Comparison of ENCODE assay signal across 17 cellular contexts in genomic region chr11:13321431-13321830, GRCh38. TPM values are rescaled to one million over a fixed set of nuclear protein-coding genes. Genes with fewer than 3 reads are reported as not detected.
DNase-seq lines count a peak whose midpoint lies in the region; ATAC-seq and TF ChIP-seq lines count a peak whose summit lies in the region.
"Had no signal": no experiment of that assay in that cellular context is flagged by ENCODE, and none has a peak within 500 bp of the region (broad histone marks: within the 10 kb centered on the region; RNA-seq: fewer than 3 reads in every experiment).

No MANE protein-coding gene starts in this region.

- H3K36me3 Mint-ChIP-seq in activated T-cell treated with anti-CD3 and anti-CD28 coated beads, Interleukin-2, amount 50 U/mL, for 72 hours (ENCODE audit: insufficient read depth in 2 of 2) = no peaks in the 10 kb centered on the region
- peaks cover 0 to 7% (median 0%) of the 10 kb centered on the region in 3 donors for H3K36me3 Mint-ChIP-seq in immature natural killer cell
- H3K36me3 Mint-ChIP-seq in WTC11 = no peaks in the 10 kb centered on the region

- no peaks in the 10 kb centered on the region for H3K27me3 Mint-ChIP-seq in activated T-cell treated with anti-CD3 and anti-CD28 coated beads, Interleukin-2, amount 50 U/mL, for 72 hours (ENCODE audit: low read depth)
- H3K27me3 Mint-ChIP-seq in immature natural killer cell (ENCODE audit: low read depth in 3 of 3) (no peaks in the 10 kb centered on the region), WTC11 (ENCODE audit: low read depth) (no peaks in the 10 kb centered on the region)

- H3K4me3 Mint-ChIP-seq in activated T-cell treated with anti-CD3 and anti-CD28 coated beads, Interleukin-2, amount 50 U/mL, for 72 hours = no peak overlapping the region
- H3K4me3 Mint-ChIP-seq in immature natural killer cell (peak overlapping the region in 1 of 5 donors; percentile 26), WTC11 (no peak overlapping the region)

- no peak overlapping the region for H3K27ac ChIP-seq in RWPE1
- H3K27ac ChIP-seq: BLaER1 treated with 17β-estradiol and CSF1 and Interleukin-3, amounts not matched to agents 10 nM and 100 nM had no signal

- POLR2A ChIA-PET in RWPE1 (lab: Yijun Ruan, JAX; ENCODE audit: low non-redundant PET) = no interaction called here
- POLR2A ChIA-PET in WTC11 (lab: Charles Lee) = no interaction called here

- no peak for TF ChIP-seq CTCF in RWPE1 (conservative IDR thresholded peaks at IDR 0.05; ENCODE audit: low read depth)
- TF ChIP-seq CTCF in WTC11 (IDR thresholded peaks at IDR 0.05) = no peak

- no peak for ATAC-seq in activated T-cell treated with anti-CD3 and anti-CD28 coated beads, Interleukin-2, amount 50 U/mL, for 72 hours (replicated peaks in 1 of 2)
- no peak for ATAC-seq in WTC11

- H3K27ac Mint-ChIP-seq in activated T-cell treated with anti-CD3 and anti-CD28 coated beads, Interleukin-2, amount 50 U/mL, for 72 hours = peak overlapping the region; percentile 77
- H3K27ac Mint-ChIP-seq in immature natural killer cell (peak overlapping the region; percentile 61 to 78 (median 75)), WTC11 (no peak overlapping the region)

- H3K9me3 Mint-ChIP-seq in activated T-cell treated with anti-CD3 and anti-CD28 coated beads, Interleukin-2, amount 50 U/mL, for 72 hours = no peaks in the 10 kb centered on the region
- no peaks in the 10 kb centered on the region for H3K9me3 Mint-ChIP-seq in immature natural killer cell
- no peaks in the 10 kb centered on the region for H3K9me3 Mint-ChIP-seq in WTC11

- CTCF ChIA-PET in RWPE1 (lab: Yijun Ruan, JAX) = interaction anchor here (0.7 to 0.8 kb wide), 2 partner anchors 20 to 180 kb away, joined by 4 read pairs; no protein-coding TSS in a partner anchor
- CTCF ChIA-PET in WTC11 (lab: Charles Lee) = interaction anchor here (1.3 kb wide), 1 partner anchor 14 kb away, joined by 4 read pairs; no protein-coding TSS in a partner anchor

- peaks cover 60% of the 10 kb centered on the region for H3K4me1 Mint-ChIP-seq in activated T-cell treated with anti-CD3 and anti-CD28 coated beads, Interleukin-2, amount 50 U/mL, for 72 hours (ENCODE audit: low read depth)
- H3K4me1 Mint-ChIP-seq in immature natural killer cell = peaks cover 25 to 82% of the 10 kb centered on the region in 2 donors
- H3K4me1 Mint-ChIP-seq in WTC11 = peaks cover 5% of the 10 kb centered on the region; the same call in 1 of the 2 replicates

- no peak for DNase-seq in activated T-cell treated with anti-CD3 and anti-CD28 coated beads, Interleukin-2, amount 50 U/mL, for 72 hours
- DNase-seq in activated T-cell treated with anti-CD3 and anti-CD28 coated beads for 4 hours (no peak), NCI-H69 (lab: John Stamatoyannopoulos, UW) (peak; percentile 12), immature natural killer cell (no peak), NCI-H510A (lab: John Stamatoyannopoulos, UW) (no peak), RWPE1 (ENCODE audit: low spot score) (no peak), WTC11 (ENCODE audit: low spot score) (no peak)
- DNase-seq: DND-41; GOT3; Kasumi-1; MM.1S; NCI-H1105 treated with DMSO at 0.1 percent for 48 hours; NCI-H187 treated with DMSO at 0.1 percent for 48 hours; NK-92 treated with Interleukin-12 subunit alpha and Interleukin-12 subunit beta, amount 100 ng/mL, for 24 hours; SHP77 treated with DMSO at 0.1 percent for 48 hours had no signal

TF ChIP-seq in WTC11, 78 proteins besides CTCF, POLR2A, EP300 and RAD21:
- TF ChIP-seq ZNF263 (CRISPR knock-in tag; IDR thresholded peaks at IDR 0.05; ENCODE audit: low read depth) (no peak), ZNF425 (CRISPR knock-in tag; conservative IDR thresholded peaks at IDR 0.05) (no peak), TP53 (CRISPR knock-in tag; IDR thresholded peaks at IDR 0.05) (no peak), RELA (CRISPR knock-in tag; IDR thresholded peaks at IDR 0.05; ENCODE audit: borderline replicate concordance) (no peak)
- TF ChIP-seq, protein P1, sequence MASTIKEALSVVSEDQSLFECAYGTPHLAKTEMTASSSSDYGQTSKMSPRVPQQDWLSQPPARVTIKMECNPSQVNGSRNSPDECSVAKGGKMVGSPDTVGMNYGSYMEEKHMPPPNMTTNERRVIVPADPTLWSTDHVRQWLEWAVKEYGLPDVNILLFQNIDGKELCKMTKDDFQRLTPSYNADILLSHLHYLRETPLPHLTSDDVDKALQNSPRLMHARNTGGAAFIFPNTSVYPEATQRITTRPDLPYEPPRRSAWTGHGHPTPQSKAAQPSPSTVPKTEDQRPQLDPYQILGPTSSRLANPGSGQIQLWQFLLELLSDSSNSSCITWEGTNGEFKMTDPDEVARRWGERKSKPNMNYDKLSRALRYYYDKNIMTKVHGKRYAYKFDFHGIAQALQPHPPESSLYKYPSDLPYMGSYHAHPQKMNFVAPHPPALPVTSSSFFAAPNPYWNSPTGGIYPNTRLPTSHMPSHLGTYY (CRISPR knock-in tag; IDR thresholded peaks at IDR 0.05) = no peak

RNA-seq across cellular contexts. Expression of gene BMAL1, which starts 43.8 kb away (rescaled TPM):
- total RNA-seq in activated T-cell treated with anti-CD3 and anti-CD28 coated beads, Interleukin-2, amount 50 U/mL, for 72 hours = 10 to 100 TPM; 29.6 to 43.5 TPM
- polyA plus RNA-seq in immature natural killer cell = 10 to 100 TPM; 20.2 to 29.6 (median 20.2) TPM
- total RNA-seq in WTC11 (2021) = 5.1 to 8.3 TPM (median 8.1 TPM) in 3 replicates
- total RNA-seq: OCI-LY7 had no signal
